8 cellular contexts compared by ENCODE assay signal in the genomic region with DNA sequence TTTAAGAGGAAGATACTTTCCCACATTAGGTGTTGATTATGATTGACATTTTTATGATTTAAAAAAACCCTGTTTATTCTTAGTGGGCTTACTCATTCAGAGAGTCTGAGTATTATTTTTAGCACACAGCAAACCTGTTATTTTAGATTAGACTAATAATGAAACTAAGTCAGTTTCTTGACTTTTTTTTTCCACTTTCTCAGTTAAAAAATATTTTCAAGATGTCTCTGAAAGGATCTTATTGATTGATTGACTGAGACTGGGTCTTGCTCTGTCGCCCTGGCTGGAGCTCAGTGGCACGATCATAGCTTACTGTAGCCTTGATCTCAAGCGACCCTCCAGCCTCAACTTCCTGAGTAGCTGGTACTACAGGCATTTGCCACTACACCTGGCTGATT. TPM values are rescaled to one million over a fixed set of nuclear protein-coding genes. Genes with fewer than 3 reads are reported as not detected.
A peak's percentile ranks its signal among the peaks of the same experiment; 100 is the strongest.
DNase-seq lines count a peak whose midpoint lies in the region; ATAC-seq and TF ChIP-seq lines count a peak whose summit lies in the region.
"Had no signal": no experiment of that assay in that cellular context is flagged by ENCODE, and none has a peak within 500 bp of the region (broad histone marks: within the 10 kb centered on the region; RNA-seq: fewer than 3 reads in every experiment).

No MANE protein-coding gene starts in this region.

- DNase-seq in glutamatergic neuron = no peak
- no peak for DNase-seq in heart right ventricle
- DNase-seq in foreskin fibroblast = no peak
- DNase-seq in nucleus accumbens (lab: John Stamatoyannopoulos, UW) = no peak
- DNase-seq: NCI-H1694 treated with DMSO at 0.1 percent for 48 hours had no signal

- 90 to 93% methylated on average over 3 of the region's 3 CpGs for WGBS in heart right ventricle, 2 donors

- peak overlapping the region in 1 of 10 donors; percentile 63 for H3K27ac ChIP-seq in heart right ventricle

- peaks cover 11% of the 10 kb centered on the region for H3K36me3 Mint-ChIP-seq in glutamatergic neuron (ENCODE audit: unreplicated experiment)

- no peak overlapping the region for H3K4me3 Mint-ChIP-seq in glutamatergic neuron (ENCODE audit: unreplicated experiment)

- TF ChIP-seq CTCF in glutamatergic neuron (IDR thresholded peaks at IDR 0.05; ENCODE audit: partially characterized antibody, unreplicated experiment) = no peak
- TF ChIP-seq CTCF in heart right ventricle (IDR thresholded peaks at IDR 0.05) = no peak
- no peak for TF ChIP-seq CTCF in foreskin fibroblast (IDR thresholded peaks at IDR 0.05; ENCODE audit: low read depth, low read length)

- peak overlapping the region; percentile 98 for H3K27ac Mint-ChIP-seq in glutamatergic neuron (ENCODE audit: unreplicated experiment)

- H3K27me3 ChIP-seq in heart right ventricle = no peaks in the 10 kb centered on the region

- H3K9me3 Mint-ChIP-seq in glutamatergic neuron (ENCODE audit: unreplicated experiment) = peaks cover 25% of the 10 kb centered on the region

- H3K36me3 ChIP-seq in heart right ventricle = no peaks in the 10 kb centered on the region

- intact Hi-C loops in heart right ventricle (cut with DNase I) = no loop called here

- peaks cover 0 to 16% (median 0%) of the 10 kb centered on the region in 11 donors for H3K9me3 ChIP-seq in heart right ventricle

- peaks cover 0 to 23% (median 0%) of the 10 kb centered on the region in 9 donors for H3K4me1 ChIP-seq in heart right ventricle

- peaks cover 22% of the 10 kb centered on the region for H3K4me1 Mint-ChIP-seq in glutamatergic neuron (ENCODE audit: low read depth, unreplicated experiment)

- H3K27me3 Mint-ChIP-seq in glutamatergic neuron (ENCODE audit: unreplicated experiment) = peaks cover 6% of the 10 kb centered on the region

- H3K4me3 ChIP-seq in heart right ventricle (no peak overlapping the region), foreskin fibroblast (ENCODE audit: low read depth in 1 of 2, low read length in 2 of 2) (no peak overlapping the region)

- peak; percentile 45 for ATAC-seq in GM18873 (IDR thresholded peaks at IDR 0.05; ENCODE audit: low FRiP score, unreplicated experiment)
- peak; percentile 48 for ATAC-seq in GM21717 (IDR thresholded peaks at IDR 0.05; ENCODE audit: unreplicated experiment)
- peak; percentile 48 for ATAC-seq in HG03565 (IDR thresholded peaks at IDR 0.05; ENCODE audit: unreplicated experiment)
- no peak for ATAC-seq in heart right ventricle

RNA-seq across cellular contexts. Expression of a gene that starts 20.4 kb away (rescaled TPM):
- 186 TPM for total RNA-seq in glutamatergic neuron (ENCODE audit: unreplicated experiment)
- total RNA-seq in heart right ventricle = 10 to 100 TPM in 2 of 10 donors, 1 to 10 TPM in 8; 4.2 to 13.3 (median 7.5) TPM
- 1 to 10 TPM; 4.0 to 4.5 TPM for polyA plus RNA-seq in heart right ventricle

RNA-seq across cellular contexts. Expression of a gene that starts 54.3 kb away (rescaled TPM):
- total RNA-seq in glutamatergic neuron (ENCODE audit: unreplicated experiment) (15.7 TPM), heart right ventricle (100 to 1,000 TPM; 115 to 191 (median 145) TPM)
- 100 to 1,000 TPM in 1 of 2 donors, 10 to 100 TPM in 1; 42.5 to 193 TPM for polyA plus RNA-seq in heart right ventricle

Comparison
In these comparisons a context has a peak if more than half of its experiments do, and no peak if none do; other contexts are left out.
1. ATAC-seq: peak in GM18873 (single experiment), GM21717 (single experiment) and HG03565 (single experiment); none in heart right ventricle (0 of 8).
2. RNA of a gene that starts 20.4 kb away (total RNA-seq): 186 TPM in glutamatergic neuron (single experiment); 4.2 to 13.3 TPM in heart right ventricle; every median in the first group is over 10 times any median in the second.